Comparison of ENCODE assay signal across 10 cellular contexts in the genomic region with DNA sequence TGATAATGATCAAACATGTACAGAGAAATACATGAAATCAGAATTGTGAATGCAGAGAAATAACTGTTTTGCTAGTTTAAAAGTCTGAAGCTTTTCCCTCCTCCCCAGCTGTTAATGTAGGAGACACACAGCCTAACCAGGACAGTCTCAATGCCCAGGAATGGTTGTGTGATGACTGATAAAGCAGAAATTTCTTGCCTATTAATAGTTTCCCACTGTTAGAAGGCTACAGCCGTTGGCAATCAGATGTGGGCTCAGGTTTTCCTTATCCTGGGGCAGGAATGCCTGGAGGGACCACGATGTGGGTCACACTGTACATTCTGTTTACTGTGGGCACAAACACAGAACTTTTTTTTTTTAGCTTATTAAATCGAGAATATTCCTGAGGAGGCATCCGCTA. TPM values are rescaled to one million over a fixed set of nuclear protein-coding genes. Genes with fewer than 3 reads are reported as not detected.
DNase-seq lines count a peak whose midpoint lies in the region; TF ChIP-seq lines count a peak whose summit lies in the region.
"Had no signal": no experiment of that assay in that cellular context is flagged by ENCODE, and none has a peak within 500 bp of the region (broad histone marks: within the 10 kb centered on the region; RNA-seq: fewer than 3 reads in every experiment).

No MANE protein-coding gene starts in this region.

- intact Hi-C loops in tibial artery (cut with DNase I; ENCODE audit: low total_unique reads) (no loop called here), head of caudate nucleus (cut with DNase I) (loop anchor here (10.0 kb wide), 1 partner anchor 153 kb away; no protein-coding TSS in a partner anchor)

- H3K4me2 ChIP-seq in hepatocyte = peak overlapping the region; percentile 84

- TF ChIP-seq CTCF in hepatocyte (IDR thresholded peaks at IDR 0.05; ENCODE audit: poor library complexity) = no peak
- no peak for TF ChIP-seq CTCF in tibial artery (IDR thresholded peaks at IDR 0.05)
- TF ChIP-seq CTCF in GM10266 (IDR thresholded peaks at IDR 0.05; ENCODE audit: control insufficient read depth, insufficient read depth, low read depth, missing control alignments) = no peak

- H3K27ac ChIP-seq in angular gyrus (ENCODE audit: low read depth, low read length) = peak overlapping the region; percentile 26
- H3K27ac ChIP-seq in hepatocyte = no peak overlapping the region
- H3K27ac ChIP-seq in tibial artery = peak overlapping the region in 1 of 2 donors; percentile 91

- H3K4me3 Mint-ChIP-seq in activated naive CD4-positive, alpha-beta T cell treated with anti-CD3 and anti-CD28 coated beads, Interleukin-2, amount 50 U/mL, for 24 hours = peak overlapping the region; percentile 82

- peaks cover 47% of the 10 kb centered on the region for H3K4me1 Mint-ChIP-seq in activated naive CD4-positive, alpha-beta T cell treated with anti-CD3 and anti-CD28 coated beads, Interleukin-2, amount 50 U/mL, for 24 hours

- H3K27me3 ChIP-seq in hepatocyte = no peaks in the 10 kb centered on the region
- H3K27me3 ChIP-seq in tibial artery = no peaks in the 10 kb centered on the region

- no peak overlapping the region for H3K4me3 ChIP-seq in hepatocyte
- H3K4me3 ChIP-seq in tibial artery = peak overlapping the region; percentile 63 to 71

- no peak overlapping the region for H2AFZ ChIP-seq in hepatocyte

- DNase-seq in activated naive CD4-positive, alpha-beta T cell treated with anti-CD3 and anti-CD28 coated beads, Interleukin-2, amount 50 U/mL, for 16 hours = no peak
- DNase-seq in hepatocyte (ENCODE audit: low spot score) = no peak
- DNase-seq in tibial artery = no peak
- no peak for DNase-seq in GM10266 (ENCODE audit: extremely low spot score)
- no peak for DNase-seq in head of caudate nucleus
- DNase-seq in pons (ENCODE audit: low spot score) = no peak
- DNase-seq: DND-41, NCI-H2171 had no signal

- H3K9me2 ChIP-seq in hepatocyte (replicated peaks; ENCODE audit: insufficient read depth) = no peaks in the 10 kb centered on the region

- H4K20me1 ChIP-seq in hepatocyte (ENCODE audit: insufficient read depth, poor library complexity, severe bottlenecking) = no peaks in the 10 kb centered on the region

- no peaks in the 10 kb centered on the region for H3K9me3 Mint-ChIP-seq in activated naive CD4-positive, alpha-beta T cell treated with anti-CD3 and anti-CD28 coated beads, Interleukin-2, amount 50 U/mL, for 24 hours

- 70% methylated on average over 4 of the region's 4 CpGs for WGBS in hepatocyte (ENCODE audit: low lambda C conversion rate, missing lambda C conversion rate)

- H3K36me3 Mint-ChIP-seq in activated naive CD4-positive, alpha-beta T cell treated with anti-CD3 and anti-CD28 coated beads, Interleukin-2, amount 50 U/mL, for 24 hours = no peaks in the 10 kb centered on the region

- H3K27me3 Mint-ChIP-seq in activated naive CD4-positive, alpha-beta T cell treated with anti-CD3 and anti-CD28 coated beads, Interleukin-2, amount 50 U/mL, for 24 hours = no peaks in the 10 kb centered on the region

- peak overlapping the region; percentile 52 for H3K27ac Mint-ChIP-seq in activated naive CD4-positive, alpha-beta T cell treated with anti-CD3 and anti-CD28 coated beads, Interleukin-2, amount 50 U/mL, for 24 hours

- peaks cover 28% of the 10 kb centered on the region for H3K4me1 ChIP-seq in hepatocyte (ENCODE audit: insufficient read depth)
- peaks cover 3 to 46% (median 35%) of the 10 kb centered on the region in 4 donors for H3K4me1 ChIP-seq in tibial artery

- H3K9me3 ChIP-seq in hepatocyte (ENCODE audit: low read depth) (no peaks in the 10 kb centered on the region), tibial artery (no peaks in the 10 kb centered on the region)

- no peaks in the 10 kb centered on the region for H3K36me3 ChIP-seq in hepatocyte (replicated peaks; ENCODE audit: insufficient read depth, low read depth)
- H3K36me3 ChIP-seq in tibial artery = peaks cover 0 to 11% (median 7%) of the 10 kb centered on the region in 3 donors

- H3K79me2 ChIP-seq in hepatocyte = peaks cover 53% of the 10 kb centered on the region

RNA-seq across cellular contexts. Expression of gene PPP1R3D, which starts 1.9 kb away (rescaled TPM):
- total RNA-seq in hepatocyte = 6.1 and 7.0 TPM in 2 replicates
- 3.2 and 3.4 TPM in 2 replicates for polyA plus RNA-seq in hepatocyte

RNA-seq across cellular contexts. Expression of gene FAM217B, which starts 2.0 kb away (rescaled TPM):
- 10.9 and 14.7 TPM in 2 replicates for total RNA-seq in hepatocyte
- polyA plus RNA-seq in hepatocyte = 15.2 and 15.3 TPM in 2 replicates

RNA-seq across cellular contexts. Expression of gene SYCP2, which starts 4.8 kb away (rescaled TPM):
- total RNA-seq in hepatocyte = 1.5 and 1.7 TPM in 2 replicates
- 1.1 and 1.2 TPM in 2 replicates for polyA plus RNA-seq in hepatocyte

RNA-seq across cellular contexts. Expression of gene CDH26, which starts 20.0 kb away (rescaled TPM):
- total RNA-seq in hepatocyte = 0.88 and 2.2 TPM in 2 replicates
- 0.96 and 2.3 TPM in 2 replicates for polyA plus RNA-seq in hepatocyte
